ENCODE assay signal across 17 cellular contexts in the genomic region with DNA sequence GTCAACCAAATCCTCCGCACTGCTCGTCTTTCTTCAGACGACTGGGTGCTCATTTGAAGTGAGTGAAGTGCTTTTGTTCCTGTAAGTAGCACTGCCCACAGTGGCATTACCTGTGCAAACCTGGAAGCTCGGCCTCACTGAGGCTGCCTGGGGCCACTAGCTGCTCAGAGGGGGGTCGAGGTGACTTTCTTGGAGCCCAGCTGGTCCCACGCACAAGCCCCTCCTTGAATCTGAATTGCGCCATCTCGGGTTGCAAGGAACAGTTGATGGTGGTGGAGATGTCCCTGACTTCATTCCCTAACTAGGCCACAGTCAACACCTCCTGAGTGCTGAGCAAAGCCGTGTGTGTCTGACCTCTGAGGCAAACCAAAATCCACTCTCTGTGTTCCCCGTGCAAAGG.
DNase-seq lines count a peak whose midpoint lies in the region; ATAC-seq and TF ChIP-seq lines count a peak whose summit lies in the region.
"Had no signal": no experiment of that assay in that cellular context is flagged by ENCODE, and none has a peak within 500 bp of the region (broad histone marks: within the 10 kb centered on the region; RNA-seq: fewer than 3 reads in every experiment).

No MANE protein-coding gene starts in this region.

- H3K9me3 ChIP-seq in WERI-Rb-1 (ENCODE audit: severe bottlenecking) = no peaks in the 10 kb centered on the region
- no peaks in the 10 kb centered on the region for H3K9me3 ChIP-seq in esophagus squamous epithelium
- H3K9me3 ChIP-seq: left lung, SK-N-SH had no signal

- peaks cover 74% of the 10 kb centered on the region for H3K4me1 Mint-ChIP-seq in activated T-cell treated with anti-CD3 and anti-CD28 coated beads, Interleukin-2, amount 50 U/mL, for 4 hours (ENCODE audit: low read depth)
- peaks cover 17% of the 10 kb centered on the region for H3K4me1 Mint-ChIP-seq in nephron progenitor cell

- ATAC-seq in activated T-cell treated with anti-CD3 and anti-CD28 coated beads, Interleukin-2, amount 50 U/mL, for 4 hours = no peak
- ATAC-seq: left lung had no signal

- WGBS in esophagus squamous epithelium, 2 donors = 68 to 84% methylated on average over 8 to 9 of the region's 10 CpGs

- no peak for TF ChIP-seq CTCF in WERI-Rb-1 (IDR thresholded peaks at IDR 0.05; ENCODE audit: low read depth, low read length)
- no peak for TF ChIP-seq CTCF in nephron progenitor cell (IDR thresholded peaks at IDR 0.05)
- TF ChIP-seq CTCF in esophagus squamous epithelium (IDR thresholded peaks at IDR 0.05) = no peak

- H3K27ac ChIP-seq in WERI-Rb-1 = no peak overlapping the region
- H3K27ac ChIP-seq in esophagus squamous epithelium = no peak overlapping the region
- H3K27ac ChIP-seq: HL-60, left lung had no signal

- H3K36me3 ChIP-seq in WERI-Rb-1 = peaks cover 6% of the 10 kb centered on the region; the same call in 1 of the 2 replicates
- peaks cover 0 to 37% (median 5%) of the 10 kb centered on the region in 3 donors for H3K36me3 ChIP-seq in esophagus squamous epithelium

- no peaks in the 10 kb centered on the region for H3K27me3 Mint-ChIP-seq in activated T-cell treated with anti-CD3 and anti-CD28 coated beads, Interleukin-2, amount 50 U/mL, for 4 hours (ENCODE audit: low read depth)
- peaks cover 4% of the 10 kb centered on the region for H3K27me3 Mint-ChIP-seq in nephron progenitor cell (ENCODE audit: low read depth, poor library complexity)
- H3K27me3 Mint-ChIP-seq: activated naive CD8-positive, alpha-beta T cell treated with anti-CD3 and anti-CD28 coated beads, Interleukin-2, amount 10 ng/mL, durations not matched to agents 7 days and 5 days had no signal

- H3K4me1 ChIP-seq in esophagus squamous epithelium = peaks cover 0 to 23% (median 12%) of the 10 kb centered on the region in 3 donors

- H3K9me3 Mint-ChIP-seq in activated T-cell treated with anti-CD3 and anti-CD28 coated beads, Interleukin-2, amount 50 U/mL, for 4 hours = no peaks in the 10 kb centered on the region
- no peaks in the 10 kb centered on the region for H3K9me3 Mint-ChIP-seq in nephron progenitor cell
- H3K9me3 Mint-ChIP-seq: activated naive CD8-positive, alpha-beta T cell treated with anti-CD3 and anti-CD28 coated beads, Interleukin-2, amount 10 ng/mL, durations not matched to agents 7 days and 5 days had no signal

- H3K4me3 ChIP-seq in WERI-Rb-1 (ENCODE audit: low read depth, low read length) = no peak overlapping the region
- no peak overlapping the region for H3K4me3 ChIP-seq in esophagus squamous epithelium
- H3K4me3 ChIP-seq: K562, left lung had no signal

- TF ChIP-seq POLR2A in esophagus squamous epithelium (IDR thresholded peaks at IDR 0.05) = no peak

- peak overlapping the region; percentile 51 for H3K27ac Mint-ChIP-seq in nephron progenitor cell

- no peak overlapping the region for H3K4me3 Mint-ChIP-seq in activated T-cell treated with anti-CD3 and anti-CD28 coated beads, Interleukin-2, amount 50 U/mL, for 4 hours
- no peak overlapping the region for H3K4me3 Mint-ChIP-seq in nephron progenitor cell
- H3K4me3 Mint-ChIP-seq: activated naive CD8-positive, alpha-beta T cell treated with anti-CD3 and anti-CD28 coated beads, Interleukin-2, amount 10 ng/mL, durations not matched to agents 7 days and 5 days had no signal

- H3K27me3 ChIP-seq in WERI-Rb-1 (ENCODE audit: insufficient read depth, low read depth, severe bottlenecking) = no peaks in the 10 kb centered on the region
- no peaks in the 10 kb centered on the region for H3K27me3 ChIP-seq in esophagus squamous epithelium
- H3K27me3 ChIP-seq: left lung had no signal

- intact Hi-C loops in esophagus squamous epithelium (cut with DNase I) = no loop called here

- peak; percentile 17 for DNase-seq in activated T-cell treated with anti-CD3 and anti-CD28 coated beads, Interleukin-2, amount 50 U/mL, for 1 hour
- DNase-seq in activated T-cell treated with anti-CD3 and anti-CD28 coated beads, Interleukin-2, amount 50 U/mL, for 4 hours = no peak
- DNase-seq in DMS79 treated with DMSO at 0.1 percent for 48 hours (lab: John Stamatoyannopoulos, UW) (peak; percentile 68), WERI-Rb-1 (peak; percentile 7), nephron progenitor cell (no peak), middle frontal gyrus (ENCODE audit: extremely low spot score, low spot score) (no peak), iPS-NIHi11 (ENCODE audit: low spot score) (no peak), esophagus squamous epithelium (lab: John Stamatoyannopoulos, UW) (no peak)
- DNase-seq: activated naive CD8-positive, alpha-beta T cell treated with anti-CD3 and anti-CD28 coated beads, Interleukin-2, amount 10 ng/mL, durations not matched to agents 7 days and 5 days; DMS153; foreskin fibroblast; left lung; NCI-H1105; NCI-H226; SK-N-SH had no signal

- peaks cover 16% of the 10 kb centered on the region for H3K36me3 Mint-ChIP-seq in activated T-cell treated with anti-CD3 and anti-CD28 coated beads, Interleukin-2, amount 50 U/mL, for 4 hours (ENCODE audit: insufficient read depth)
- peaks cover 41% of the 10 kb centered on the region for H3K36me3 Mint-ChIP-seq in nephron progenitor cell (ENCODE audit: low read depth)

Comparison
In these comparisons a context has a peak if more than half of its experiments do, and no peak if none do; other contexts are left out.
1. DNase-seq: peak in activated T-cell treated with anti-CD3 and anti-CD28 coated beads, Interleukin-2, amount 50 U/mL, for 1 hour (single experiment), DMS79 treated with DMSO at 0.1 percent for 48 hours (single experiment) and WERI-Rb-1 (single experiment); none in activated T-cell treated with anti-CD3 and anti-CD28 coated beads, Interleukin-2, amount 50 U/mL, for 4 hours (single experiment), nephron progenitor cell (single experiment), middle frontal gyrus (single experiment), iPS-NIHi11 (single experiment) and esophagus squamous epithelium (single experiment).